In genomic region chr10:72081210-72081609, GRCh38 we compare ENCODE assay signal across 18 cellular contexts. TPM values are rescaled to one million over a fixed set of nuclear protein-coding genes. Genes with fewer than 3 reads are reported as not detected.
DNase-seq lines count a peak whose midpoint lies in the region; ATAC-seq, FAIRE-seq and TF ChIP-seq lines count a peak whose summit lies in the region.
"Had no signal": no experiment of that assay in that cellular context is flagged by ENCODE, and none has a peak within 500 bp of the region (broad histone marks: within the 10 kb centered on the region; RNA-seq: fewer than 3 reads in every experiment).

No MANE protein-coding gene starts in this region.

- FAIRE-seq in HepG2 (lab: Jason Lieb, UNC), result no peak
- FAIRE-seq: GM18507 had no signal

- H3K27ac ChIP-seq in HepG2 (ENCODE audit: extremely low read length, insufficient read depth, low read length) (no peak overlapping the region), right lobe of liver (no peak overlapping the region)
- H3K27ac ChIP-seq: ascending aorta, psoas muscle had no signal

- H3K27me3 ChIP-seq in HepG2 (ENCODE audit: control insufficient read depth in 1 of 2, insufficient read depth in 2 of 2, low read length in 2 of 2), result peaks cover 4 to 18% of the 10 kb centered on the region in 2 experiments; a peak in 3 of 5 replicates
- H3K27me3 ChIP-seq in right lobe of liver, result no peaks in the 10 kb centered on the region
- H3K27me3 ChIP-seq: ascending aorta had no signal

- no peak overlapping the region for H2AFZ ChIP-seq in HepG2 (ENCODE audit: low read length)

- H3K4me3 ChIP-seq in HepG2 (replicated peaks in 1 of 3; ENCODE audit: insufficient read depth in 1 of 3, low read depth in 2 of 3, low read length in 3 of 3), result no peak overlapping the region
- H3K4me3 ChIP-seq in right lobe of liver, result no peak overlapping the region
- H3K4me3 ChIP-seq: ascending aorta, psoas muscle had no signal

- peak overlapping the region; percentile 95 for H3K27ac Mint-ChIP-seq in activated CD8-positive, alpha-beta T cell treated with anti-CD3 and anti-CD28 coated beads for 36 hours
- peak overlapping the region; percentile 80 for H3K27ac Mint-ChIP-seq in memory B cell

- no peak for TF ChIP-seq RAD21 in HepG2 (CRISPR knock-in tag; IDR thresholded peaks at IDR 0.05)

- H3K4me1 ChIP-seq in HepG2 (ENCODE audit: insufficient read depth, low read length) (peaks cover 12% of the 10 kb centered on the region), right lobe of liver (no peaks in the 10 kb centered on the region)
- H3K4me1 ChIP-seq: ascending aorta, psoas muscle had no signal

- H3K27me3 Mint-ChIP-seq in activated CD8-positive, alpha-beta T cell treated with anti-CD3 and anti-CD28 coated beads for 36 hours, result no peaks in the 10 kb centered on the region
- no peaks in the 10 kb centered on the region for H3K27me3 Mint-ChIP-seq in memory B cell

- no peaks in the 10 kb centered on the region for H4K20me1 ChIP-seq in HepG2 (ENCODE audit: insufficient read depth, low read length)

- TF ChIP-seq POLR2A in HepG2 (IDR thresholded peaks at IDR 0.05; ENCODE audit: insufficient read depth in 1 of 2, low read depth in 2 of 2, low read length in 2 of 2) (no peak), right lobe of liver (IDR thresholded peaks at IDR 0.05) (no peak)

- H3K4me1 Mint-ChIP-seq in activated CD8-positive, alpha-beta T cell treated with anti-CD3 and anti-CD28 coated beads for 36 hours (ENCODE audit: low read depth), result peaks cover 90% of the 10 kb centered on the region
- H3K4me1 Mint-ChIP-seq in memory B cell, result peaks cover 62% of the 10 kb centered on the region

- TF ChIP-seq CTCF in HepG2 (CRISPR knock-in tag; IDR thresholded peaks at IDR 0.05) (no peak), right lobe of liver (IDR thresholded peaks at IDR 0.05) (no peak)
- TF ChIP-seq CTCF in activated CD8-positive, alpha-beta T cell treated with anti-CD3 and anti-CD28 coated beads for 36 hours (IDR thresholded peaks at IDR 0.05), result no peak

- H3K9ac ChIP-seq in HepG2 (ENCODE audit: insufficient read depth, low read depth, low read length), result no peak overlapping the region

- H3K36me3 Mint-ChIP-seq in activated CD8-positive, alpha-beta T cell treated with anti-CD3 and anti-CD28 coated beads for 36 hours (ENCODE audit: low read depth), result peaks cover 46% of the 10 kb centered on the region
- peaks cover 7% of the 10 kb centered on the region for H3K36me3 Mint-ChIP-seq in memory B cell

- H3K4me2 ChIP-seq in HepG2 (ENCODE audit: low read depth, low read length), result no peak overlapping the region

- in situ Hi-C loops in HepG2 (cut with HindIII; ENCODE audit: extremely low pct_ligation_motif_present, low pct_unique_long_range_greater_than_20kb), result loop anchor here (25.0 kb wide), 1 partner anchor 256 kb away; no protein-coding TSS in a partner anchor

- peak overlapping the region; percentile 34 for H3K4me3 Mint-ChIP-seq in activated CD8-positive, alpha-beta T cell treated with anti-CD3 and anti-CD28 coated beads for 36 hours
- H3K4me3 Mint-ChIP-seq in memory B cell, result peak overlapping the region; percentile 28

- WGBS in HepG2 (ENCODE audit: low lambda C conversion rate), result 77% methylated on average over 6 of the region's 9 CpGs
- 92% methylated on average over 6 of the region's 9 CpGs for WGBS in right lobe of liver (ENCODE audit: insufficient coverage, low coverage, low lambda C conversion rate, missing lambda C conversion rate)

- ATAC-seq in HepG2 (peak; percentile 12; the same call in 1 of the 3 replicates), right lobe of liver (no peak), memory B cell (ENCODE audit: low read depth) (no peak), HG03571 (IDR thresholded peaks at IDR 0.05; ENCODE audit: unreplicated experiment) (no peak), HG03354 (IDR thresholded peaks at IDR 0.05; ENCODE audit: poor library complexity, severe bottlenecking, unreplicated experiment) (no peak), HG03108 (IDR thresholded peaks at IDR 0.05; ENCODE audit: unreplicated experiment) (no peak)
- ATAC-seq in activated CD8-positive, alpha-beta T cell treated with anti-CD3 and anti-CD28 coated beads for 36 hours, result no peak
- ATAC-seq: psoas muscle had no signal

- H3K9me3 ChIP-seq in HepG2 (ENCODE audit: low read length) (no peaks in the 10 kb centered on the region), right lobe of liver (no peaks in the 10 kb centered on the region)
- H3K9me3 ChIP-seq: ascending aorta, psoas muscle had no signal

- no TSS peak for BruUV-seq in HepG2 (replicated peaks; lab: Mats Ljungman, UMichigan)

- TF ChIP-seq EP300 in HepG2 (IDR thresholded peaks at IDR 0.05; ENCODE audit: low read depth in 2 of 2, low read length in 2 of 2) (no peak), HepG2 (CRISPR knock-in tag; IDR thresholded peaks at IDR 0.05; ENCODE audit: borderline replicate concordance) (no peak)

- H3K9me3 Mint-ChIP-seq in activated CD8-positive, alpha-beta T cell treated with anti-CD3 and anti-CD28 coated beads for 36 hours, result no peaks in the 10 kb centered on the region
- H3K9me3 Mint-ChIP-seq in memory B cell, result no peaks in the 10 kb centered on the region

- POLR2A ChIA-PET in HepG2 (lab: Yijun Ruan, JAX), result no interaction called here
- POLR2A ChIA-PET in activated CD8-positive, alpha-beta T cell treated with anti-CD3 and anti-CD28 coated beads for 36 hours (lab: Charles Lee), result interaction anchor here (1.2 kb wide), 1 partner anchor 22 kb away, joined by 3 read pairs; no protein-coding TSS in a partner anchor

- no peaks in the 10 kb centered on the region for H3K79me2 ChIP-seq in HepG2 (ENCODE audit: insufficient read depth, low read length)

- no peaks in the 10 kb centered on the region for H3K36me3 ChIP-seq in HepG2 (replicated peaks in 1 of 2; ENCODE audit: control insufficient read depth in 1 of 2, insufficient read depth in 2 of 2, low read length in 2 of 2)
- H3K36me3 ChIP-seq in right lobe of liver, result no peaks in the 10 kb centered on the region
- H3K36me3 ChIP-seq: ascending aorta had no signal

- intact Hi-C loops in HepG2 (cut with micrococcal nuclease; ENCODE audit: unreplicated experiment), result no loop called here
- intact Hi-C loops in right lobe of liver (cut with DNase I), result no loop called here
- intact Hi-C loops in activated CD8-positive, alpha-beta T cell treated with anti-CD3 and anti-CD28 coated beads for 36 hours (cut with micrococcal nuclease), result loop anchor here (10.0 kb wide), 1 partner anchor 254 kb away; no protein-coding TSS in a partner anchor

- CTCF ChIA-PET in HepG2 (lab: Yijun Ruan, JAX; ENCODE audit: low intra/inter-chr PET ratio, low total read pairs), result no interaction called here
- CTCF ChIA-PET in activated CD8-positive, alpha-beta T cell treated with anti-CD3 and anti-CD28 coated beads for 36 hours (lab: Charles Lee), result interaction anchor here (0.9 kb wide), 1 partner anchor 12 kb away, joined by 3 read pairs; no protein-coding TSS in a partner anchor

- DNase-seq in HepG2 (ENCODE audit: low spot score), result no peak
- DNase-seq in right lobe of liver, result no peak
- no peak for DNase-seq in activated CD8-positive, alpha-beta T cell treated with anti-CD3 and anti-CD28 coated beads for 36 hours
- no peak for DNase-seq in memory B cell (ENCODE audit: low spot score in 2 of 2)
- DNase-seq in NCI-H1105 (lab: John Stamatoyannopoulos, UW), result no peak
- DNase-seq: effector CD8-positive, alpha-beta T cell; foreskin fibroblast; GDM1; HCEC 1CT; stimulated activated CD4-positive, alpha-beta T cell treated with anti-CD3 and anti-CD28 coated beads, Interleukin-1b, Interleukin-23, amount 100 ng/mL, for 48 hours; SW 1271 had no signal

TF ChIP-seq in HepG2, 621 proteins besides CTCF, POLR2A, EP300 and RAD21 (continues in another document):
- TF ChIP-seq ZNF737 (CRISPR knock-in tag; IDR thresholded peaks at IDR 0.05; ENCODE audit: borderline replicate concordance) (no peak), ZNF460 (CRISPR knock-in tag; IDR thresholded peaks at IDR 0.05; ENCODE audit: borderline replicate concordance) (no peak), ZSCAN5A (CRISPR knock-in tag; IDR thresholded peaks at IDR 0.05; ENCODE audit: borderline replicate concordance) (no peak), RNF2 (conservative IDR thresholded peaks at IDR 0.05; ENCODE audit: low read depth) (no peak)

RNA-seq across cellular contexts. Expression of gene SPOCK2, which starts 7.1 kb away (rescaled TPM):
- total RNA-seq in HepG2 (2016; rRNA removed; fragmentation: Illumina TruSeq; extraction: Trizol) (4.7 and 8.6 TPM in 2 replicates), right lobe of liver (1 to 10 TPM in 4 of 6 experiments, under 1 TPM in 2; 0.72 to 3.0 (median 1.2) TPM)
- total RNA-seq in HepG2 (2016; cell fraction: cytosol; rRNA removed; fragmentation: Illumina TruSeq; extraction: Trizol; ENCODE audit: low read depth), result 1.9 and 2.3 TPM in 2 replicates
- total RNA-seq in HepG2 (2016; cell fraction: insoluble cytoplasmic fraction; rRNA removed; fragmentation: Illumina TruSeq; extraction: Trizol), result 5.6 and 7.5 TPM in 2 replicates
- total RNA-seq in HepG2 (2016; cell fraction: membrane; rRNA removed; fragmentation: Illumina TruSeq; extraction: Trizol), result 4.9 and 6.3 TPM in 2 replicates
- total RNA-seq in HepG2 (2016; cell fraction: nucleus; rRNA removed; fragmentation: Illumina TruSeq; extraction: Trizol), result 4.5 and 7.0 TPM in 2 replicates
- polyA plus RNA-seq in HepG2 (2011; rRNA removed), result 30.6 and 49.8 TPM in 2 replicates
- polyA plus RNA-seq in HepG2 (2011; cell fraction: cytosol; rRNA removed), result 36.8 and 39.8 TPM in 2 replicates
- polyA plus RNA-seq in HepG2 (2011; cell fraction: nucleus; rRNA removed), result 38.0 and 46.6 TPM in 2 replicates
- 3.4 and 5.3 TPM in 2 replicates for polyA plus RNA-seq in HepG2 (2012)
- polyA plus RNA-seq in HepG2 (2016; cell fraction: cytosol; fragmentation: Illumina TruSeq; extraction: Trizol; ENCODE audit: low read depth), result 2.4 and 2.5 TPM in 2 replicates
- 4.6 and 4.7 TPM in 2 replicates for polyA plus RNA-seq in HepG2 (2016; cell fraction: insoluble cytoplasmic fraction; fragmentation: Illumina TruSeq; extraction: Trizol; ENCODE audit: low read depth)
- polyA plus RNA-seq in HepG2 (2016; cell fraction: membrane; fragmentation: Illumina TruSeq; extraction: Trizol; ENCODE audit: low read depth), result 3.8 and 5.6 TPM in 2 replicates
- polyA plus RNA-seq in HepG2 (2016; cell fraction: nucleus; fragmentation: Illumina TruSeq; extraction: Trizol; ENCODE audit: insufficient read depth, low read depth), result 12.2 and 13.8 TPM in 2 replicates
- polyA minus RNA-seq in HepG2 (2011; rRNA and poly(A)+ RNA removed; ENCODE audit: low replicate concordance), result 2.5 and 69.1 TPM in 2 replicates
- 20.4 and 35.1 TPM in 2 replicates for polyA minus RNA-seq in HepG2 (2011; cell fraction: cytosol; rRNA and poly(A)+ RNA removed)
- polyA minus RNA-seq in HepG2 (2011; cell fraction: nucleus; rRNA and poly(A)+ RNA removed), result 8.9 and 15.5 TPM in 2 replicates
- 100 to 1,000 TPM; 134 to 135 TPM for total RNA-seq in activated CD8-positive, alpha-beta T cell treated with anti-CD3 and anti-CD28 coated beads for 36 hours
- total RNA-seq: M059J had no signal

Comparison
In these comparisons a context has a peak if more than half of its experiments do, and no peak if none do; other contexts are left out.
1. RNA of gene SPOCK2, which starts 7.1 kb away (total RNA-seq): 134 to 135 TPM in activated CD8-positive, alpha-beta T cell treated with anti-CD3 and anti-CD28 coated beads for 36 hours; 1.9 to 8.6 TPM in HepG2 and 0.72 to 3.0 TPM in right lobe of liver; every median in the first group is over 10 times any median in the second.